In the genomic region with DNA sequence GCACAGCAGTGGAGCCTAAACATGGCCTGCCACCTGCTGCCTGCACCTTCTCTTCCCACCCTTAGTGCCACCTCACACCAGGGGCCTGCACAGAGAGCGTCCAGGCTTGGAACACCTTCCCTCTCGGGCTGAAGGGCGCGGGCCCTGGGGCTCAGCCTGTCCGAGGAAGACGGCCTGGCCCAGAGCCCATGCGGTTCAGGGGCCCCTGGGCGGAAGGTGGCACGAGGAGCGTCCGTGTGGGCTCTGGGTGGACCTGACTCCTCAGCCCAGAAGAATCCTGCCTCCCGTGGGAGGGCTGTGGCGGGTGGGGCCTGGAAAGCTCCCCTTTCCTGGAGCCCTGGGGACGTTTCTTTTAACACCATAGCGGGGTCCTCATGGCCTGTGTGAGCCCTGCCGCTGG, we compare ENCODE assay signal across 9 cellular contexts.
"Had no signal": no experiment of that assay in that cellular context is flagged by ENCODE, and none has a peak within 500 bp of the region (broad histone marks: within the 10 kb centered on the region; RNA-seq: fewer than 3 reads in every experiment).

No MANE protein-coding gene starts in this region.

- DNase-seq: GM23248, GOT3, H7, HFFc6 had no signal

- H3K27ac Mint-ChIP-seq: HFFc6, IgD-negative memory B cell had no signal

- H3K4me3 ChIP-seq: GM23248, HAP-1 had no signal

- H3K4me3 Mint-ChIP-seq: HFFc6, IgD-negative memory B cell had no signal

- H3K27ac ChIP-seq: GM23248, HL-60 had no signal

- H3K4me1 Mint-ChIP-seq: IgD-negative memory B cell had no signal

- H3K4me1 ChIP-seq: HAP-1 had no signal

- H3K9me3 ChIP-seq: HAP-1 had no signal

- ATAC-seq: HCT116, HepG2 had no signal

- H3K27me3 Mint-ChIP-seq: IgD-negative memory B cell had no signal
